Comparison of ENCODE assay signal across 8 cellular contexts in the genomic region with DNA sequence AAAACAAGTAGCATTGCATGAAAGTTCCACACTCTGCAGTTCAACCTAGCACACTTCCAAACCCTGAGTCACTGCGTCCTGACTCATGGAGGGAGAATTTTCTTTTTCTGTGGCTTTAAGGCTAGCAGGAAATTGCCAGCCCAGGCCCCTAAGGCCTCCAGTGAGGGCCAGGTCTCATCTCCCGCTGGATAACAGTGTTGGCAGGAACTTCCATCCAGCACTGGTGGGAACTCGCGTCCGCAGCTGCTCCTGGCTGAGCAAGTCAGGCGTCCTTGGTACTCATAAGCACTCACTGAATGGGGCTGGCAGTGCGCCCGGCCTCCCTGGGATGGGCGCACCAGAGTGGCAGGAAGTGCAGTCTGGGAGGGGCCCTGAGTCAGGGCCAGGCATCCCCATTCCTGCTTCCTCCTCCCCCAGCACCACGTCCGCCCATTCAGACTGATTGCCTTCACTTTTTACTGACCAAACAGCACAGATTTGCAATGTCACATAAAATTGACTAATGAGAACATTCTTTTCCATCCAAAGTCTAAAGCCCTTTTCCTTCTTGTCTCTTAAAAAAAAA. TPM values are rescaled to one million over a fixed set of nuclear protein-coding genes. Genes with fewer than 3 reads are reported as not detected.
A peak's percentile ranks its signal among the peaks of the same experiment; 100 is the strongest.
DNase-seq lines count a peak whose midpoint lies in the region; ATAC-seq and TF ChIP-seq lines count a peak whose summit lies in the region.

No MANE protein-coding gene starts in this region.

- no peaks in the 10 kb centered on the region for H3K36me3 ChIP-seq in BE2C
- peaks cover 0 to 17% (median 0%) of the 10 kb centered on the region in 3 donors for H3K36me3 ChIP-seq in Peyer's patch
- no peaks in the 10 kb centered on the region for H3K36me3 ChIP-seq in upper lobe of right lung

- peak; percentile 89 for ATAC-seq in upper lobe of right lung

- H3K27me3 ChIP-seq in BE2C: no peaks in the 10 kb centered on the region
- no peaks in the 10 kb centered on the region for H3K27me3 ChIP-seq in Peyer's patch
- H3K27me3 ChIP-seq in dorsolateral prefrontal cortex: peaks cover 0 to 14% (median 0%) of the 10 kb centered on the region in 45 donors
- H3K27me3 ChIP-seq in upper lobe of right lung: no peaks in the 10 kb centered on the region

- H3K4me1 ChIP-seq in BE2C (no peaks in the 10 kb centered on the region), Peyer's patch (peaks cover 0 to 52% (median 11%) of the 10 kb centered on the region in 4 donors), upper lobe of right lung (peaks cover 50% of the 10 kb centered on the region)

- peak; percentile 50 for DNase-seq in BE2C
- peak; percentile 98 for DNase-seq in HK-2 (ENCODE audit: unreplicated experiment)
- peak; percentile 52 to 96 (median 95) for DNase-seq in Peyer's patch
- DNase-seq in dorsolateral prefrontal cortex: peak in 7 of 10 donors; percentile 34 to 69 (median 57)
- peak; percentile 63 for DNase-seq in medulla oblongata (ENCODE audit: extremely low spot score)
- peak; percentile 97 for DNase-seq in upper lobe of right lung
- DNase-seq in NAMALWA (ENCODE audit: low spot score): no peak
- DNase-seq in germinal center (ENCODE audit: low spot score): no peak

- no peak overlapping the region for H3K4me3 ChIP-seq in BE2C (ENCODE audit: low read depth, low read length)
- H3K4me3 ChIP-seq in Peyer's patch: peak overlapping the region in 1 of 4 donors; percentile 9
- peak overlapping the region in 5 of 59 donors; percentile 5 to 34 (median 16) for H3K4me3 ChIP-seq in dorsolateral prefrontal cortex
- H3K4me3 ChIP-seq in upper lobe of right lung: no peak overlapping the region

- H3K27ac ChIP-seq in Peyer's patch: peak overlapping the region; percentile 14 to 97 (median 84)
- H3K27ac ChIP-seq in dorsolateral prefrontal cortex: peak overlapping the region in 27 of 59 donors; percentile 6 to 78 (median 41)
- peak overlapping the region; percentile 89 for H3K27ac ChIP-seq in upper lobe of right lung

- H3K9me3 ChIP-seq in BE2C: no peaks in the 10 kb centered on the region
- H3K9me3 ChIP-seq in Peyer's patch: no peaks in the 10 kb centered on the region
- no peaks in the 10 kb centered on the region for H3K9me3 ChIP-seq in upper lobe of right lung

- no peak for TF ChIP-seq CTCF in BE2C (IDR thresholded peaks at IDR 0.05; ENCODE audit: low read depth, low read length)
- no peak for TF ChIP-seq CTCF in Peyer's patch (IDR thresholded peaks at IDR 0.05)
- TF ChIP-seq CTCF in dorsolateral prefrontal cortex (IDR thresholded peaks at IDR 0.05 in 54 of 56, conservative IDR thresholded peaks at IDR 0.05 in 2 of 56; ENCODE audit: low read depth in 1 of 56, partially characterized antibody in 56 of 56): peak in 1 of 56 donors; percentile 13
- TF ChIP-seq CTCF in upper lobe of right lung (IDR thresholded peaks at IDR 0.05): no peak

- intact Hi-C loops in dorsolateral prefrontal cortex (cut with DNase I): no loop called here
- intact Hi-C loops in upper lobe of right lung (cut with DNase I): no loop called here

- TF ChIP-seq POLR2A in Peyer's patch (IDR thresholded peaks at IDR 0.05): peak in 1 of 2 donors; percentile 89

RNA-seq across cellular contexts. Expression of a gene that starts 14.3 kb away (rescaled TPM):
- not detected for polyA plus RNA-seq in BE2C (2012; ENCODE audit: insufficient read depth, insufficient read length, low read depth)
- 100 to 1,000 TPM in 3 of 4 donors, 10 to 100 TPM in 1; 40.4 to 814 (median 603) TPM for total RNA-seq in Peyer's patch
- total RNA-seq in dorsolateral prefrontal cortex: 1 to 10 TPM in 116 of 120 experiments, under 1 TPM in 4; 0.56 to 7.8 (median 2.4) TPM
- 154 TPM for total RNA-seq in upper lobe of right lung

Comparison
In these comparisons a context has a peak if more than half of its experiments do, and no peak if none do; other contexts are left out.
1. DNase-seq: peak in BE2C (single experiment), HK-2 (single experiment), Peyer's patch (3 of 3), dorsolateral prefrontal cortex (7 of 10), medulla oblongata (single experiment) and upper lobe of right lung (single experiment); none in NAMALWA (single experiment) and germinal center (single experiment).
2. RNA of a gene that starts 14.3 kb away (total RNA-seq): 40.4 to 814 TPM in Peyer's patch and 154 TPM in upper lobe of right lung (single experiment); 0.56 to 7.8 TPM in dorsolateral prefrontal cortex; every median in the first group is over 4 times any median in the second.